15 cellular contexts compared by ENCODE assay signal in the genomic region with DNA sequence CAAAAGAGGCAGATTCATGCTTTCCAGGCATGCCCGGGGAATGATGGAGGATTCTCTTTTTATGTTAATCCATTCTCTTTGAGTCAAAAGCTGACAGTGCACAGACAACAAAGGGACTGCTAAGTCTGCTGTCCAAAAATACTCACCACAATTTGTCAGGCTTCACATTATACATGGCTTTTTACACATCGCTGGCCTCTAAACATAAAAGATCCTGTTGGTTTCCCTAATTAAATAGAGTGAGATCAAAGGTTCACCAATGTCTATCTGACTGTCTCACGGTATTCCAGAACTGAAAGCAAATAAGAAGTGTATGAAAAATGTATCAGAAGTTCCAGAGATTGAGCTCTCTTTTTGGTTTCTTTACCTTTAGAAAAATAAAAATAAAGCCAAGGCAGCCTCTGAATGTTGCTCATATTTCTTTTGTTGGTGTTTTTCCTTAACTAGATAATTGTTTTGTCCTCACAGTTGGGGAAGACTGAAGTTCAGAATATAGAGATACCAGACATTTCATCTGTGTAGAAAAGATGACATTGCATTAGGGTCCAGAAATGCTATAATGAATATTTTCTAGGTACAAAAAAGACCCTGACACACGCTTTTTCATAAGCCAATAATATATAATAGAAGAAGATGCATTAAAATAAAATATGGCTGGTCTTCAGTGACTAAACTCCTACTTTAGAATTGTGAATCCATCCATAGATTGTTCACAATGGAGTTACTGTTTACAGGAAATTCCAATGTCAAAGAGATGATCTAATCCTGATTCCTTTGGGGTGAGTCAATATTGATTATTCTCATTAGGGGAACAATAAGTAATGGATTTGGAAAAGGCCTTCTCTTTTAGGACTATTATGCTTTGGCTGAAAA.
A peak's percentile ranks its signal among the peaks of the same experiment; 100 is the strongest.
DNase-seq lines count a peak whose midpoint lies in the region; TF ChIP-seq lines count a peak whose summit lies in the region.
"Had no signal": no experiment of that assay in that cellular context is flagged by ENCODE, and none has a peak within 500 bp of the region (broad histone marks: within the 10 kb centered on the region; RNA-seq: fewer than 3 reads in every experiment).

No MANE protein-coding gene starts in this region.

- H3K9me3 Mint-ChIP-seq in glutamatergic neuron (ENCODE audit: unreplicated experiment), result peaks cover 1% of the 10 kb centered on the region

- no peak overlapping the region for H3K4me3 Mint-ChIP-seq in glutamatergic neuron (ENCODE audit: unreplicated experiment)

- TF ChIP-seq CTCF in glutamatergic neuron (IDR thresholded peaks at IDR 0.05; ENCODE audit: partially characterized antibody, unreplicated experiment), result no peak
- TF ChIP-seq CTCF in retinal pigment epithelial cell (conservative IDR thresholded peaks at IDR 0.05; ENCODE audit: low read depth, low read length), result no peak

- peak; percentile 8 for DNase-seq in HuH-7 (ENCODE audit: low spot score)
- DNase-seq in amniotic epithelial cell (ENCODE audit: low read depth), result peak; percentile 3
- no peak for DNase-seq in glutamatergic neuron
- peak; percentile 50 for DNase-seq in retinal pigment epithelial cell (ENCODE audit: low read depth)
- DNase-seq in middle frontal gyrus (ENCODE audit: extremely low spot score, low spot score), result no peak
- DNase-seq in GDM1 (lab: John Stamatoyannopoulos, UW), result no peak
- no peak for DNase-seq in NCI-H1417 treated with DMSO at 0.1 percent for 48 hours (lab: John Stamatoyannopoulos, UW)
- DNase-seq in SKM-1 treated with dmso at 0.1 percent for 144 hours (lab: John Stamatoyannopoulos, UW; ENCODE audit: unreplicated experiment), result no peak
- DNase-seq: activated CD8-positive, alpha-beta memory T cell treated with anti-CD3 and anti-CD28 coated beads, Interleukin-2, amount 50 U/mL, for 48 hours; DMS79; esophagus squamous epithelium; NCI-H1694 treated with DMSO at 0.1 percent for 48 hours; stimulated activated CD4-positive, alpha-beta T cell treated with anti-CD3 and anti-CD28 coated beads, Interleukin-4, amount 100 ng/mL, for 4 hours; stomach had no signal

- H3K36me3 Mint-ChIP-seq in glutamatergic neuron (ENCODE audit: unreplicated experiment), result no peaks in the 10 kb centered on the region
- H3K36me3 Mint-ChIP-seq: brain had no signal

- peaks cover 12% of the 10 kb centered on the region for H3K4me1 Mint-ChIP-seq in glutamatergic neuron (ENCODE audit: low read depth, unreplicated experiment)

- H3K27me3 Mint-ChIP-seq in glutamatergic neuron (ENCODE audit: unreplicated experiment), result no peaks in the 10 kb centered on the region

- H3K4me3 ChIP-seq in retinal pigment epithelial cell (ENCODE audit: low read length), result no peak overlapping the region
- H3K4me3 ChIP-seq: esophagus squamous epithelium, stomach had no signal

- peak overlapping the region; percentile 69 for H3K27ac Mint-ChIP-seq in glutamatergic neuron (ENCODE audit: unreplicated experiment)

Comparison
In these comparisons a context has a peak if more than half of its experiments do, and no peak if none do; other contexts are left out.
1. DNase-seq: peak in HuH-7 (single experiment), amniotic epithelial cell (single experiment) and retinal pigment epithelial cell (single experiment); none in glutamatergic neuron (single experiment), middle frontal gyrus (single experiment), GDM1 (single experiment), NCI-H1417 treated with DMSO at 0.1 percent for 48 hours (single experiment) and SKM-1 treated with dmso at 0.1 percent for 144 hours (single experiment).